ENCODE assay signal across 1 cellular context in the genomic region with DNA sequence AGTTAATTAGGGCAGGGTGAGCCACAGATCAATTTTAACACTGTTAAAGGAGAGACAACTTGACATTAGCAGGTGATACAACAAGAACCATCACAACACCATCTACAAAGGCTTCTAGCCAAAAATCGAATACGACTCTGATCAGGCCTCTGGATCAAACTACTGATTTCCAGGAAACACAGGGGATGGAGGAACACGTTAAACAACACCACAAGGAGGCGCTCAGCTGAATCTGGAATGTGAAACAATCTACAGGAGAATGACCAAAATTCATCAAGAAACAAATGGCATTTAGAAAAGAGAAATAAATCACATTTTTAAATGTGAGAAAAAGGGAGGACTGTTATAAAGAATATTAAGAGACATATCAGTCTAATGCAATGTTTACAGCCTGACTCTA.
TF ChIP-seq lines count a peak whose summit lies in the region.

No MANE protein-coding gene starts in this region.

TF ChIP-seq in SK-N-SH treated with all-trans-retinoic acid at 6 μM for 48 hours, 23 proteins besides CTCF, POLR2A, EP300 and RAD21 (continued from another document):
- TF ChIP-seq SNAI2 (CRISPR knock-in tag; IDR thresholded peaks at IDR 0.05) (no peak), PPARA (CRISPR knock-in tag; IDR thresholded peaks at IDR 0.05; ENCODE audit: borderline replicate concordance) (no peak)
TF ChIP-seq in SK-N-SH treated with all-trans-retinoic acid at 6 μM for 48 hours: peak in this region for 0.
